ENCODE assay signal across 37 cellular contexts in the genomic region with DNA sequence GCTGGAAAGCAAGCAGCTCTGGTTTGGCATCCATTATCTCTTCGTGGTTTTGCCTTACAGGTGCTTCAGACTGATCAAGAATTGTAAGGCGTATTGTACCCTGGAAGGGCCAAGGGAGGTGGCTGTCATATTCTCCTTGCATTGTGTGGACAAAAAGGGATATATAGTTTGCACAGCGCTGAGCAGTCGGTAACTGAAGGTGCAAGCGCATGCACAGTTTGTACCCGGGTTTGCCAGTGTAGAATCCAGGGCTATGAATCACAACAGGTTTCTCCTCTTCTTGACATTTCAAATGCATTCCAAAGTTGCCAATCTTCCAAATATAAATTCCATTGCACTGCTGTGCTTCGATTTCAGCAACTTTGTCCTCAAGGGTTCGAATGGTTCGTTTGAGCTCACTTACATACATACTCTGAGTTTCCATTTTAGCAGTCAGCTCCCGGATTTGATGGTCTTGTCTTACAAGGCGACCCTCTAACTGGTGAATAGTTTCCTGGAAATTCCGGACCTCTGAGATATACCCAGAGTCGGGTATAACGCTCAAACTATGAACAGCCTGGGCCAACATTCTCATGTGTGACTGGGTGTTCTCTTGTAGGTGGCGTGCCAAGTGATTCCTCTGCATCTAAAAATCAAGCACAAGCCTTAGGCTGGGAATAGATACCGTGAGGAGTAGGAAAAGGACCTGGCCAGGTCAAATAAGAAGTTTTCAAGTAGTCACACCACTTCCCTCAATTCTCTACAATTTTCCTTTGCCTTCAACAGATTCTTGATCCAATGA.
"Had no signal": no experiment of that assay in that cellular context is flagged by ENCODE, and none has a peak within 500 bp of the region (broad histone marks: within the 10 kb centered on the region; RNA-seq: fewer than 3 reads in every experiment).

No MANE protein-coding gene starts in this region.

- H3K27me3 Mint-ChIP-seq: activated CD4-positive, alpha-beta memory T cell treated with anti-CD3 and anti-CD28 coated beads for 36 hours; activated CD4-positive, alpha-beta T cell treated with anti-CD3 and anti-CD28 coated beads for 36 hours; activated CD4-positive, alpha-beta T cell treated with anti-CD3 and anti-CD28 coated beads, Interleukin-2, amount 10 ng/mL, durations not matched to agents 24 days and 14 days; activated CD8-positive, alpha-beta memory T cell treated with anti-CD3 and anti-CD28 coated beads, Interleukin-2, amount 10 ng/mL, durations not matched to agents 7 days and 5 days; activated naive CD4-positive, alpha-beta T cell treated with anti-CD3 and anti-CD28 coated beads, Interleukin-2, amount 50 U/mL, for 24 hours; activated naive CD8-positive, alpha-beta T cell treated with anti-CD3 and anti-CD28 coated beads for 36 hours; activated naive CD8-positive, alpha-beta T cell treated with anti-CD3 and anti-CD28 coated beads, Interleukin-2, amount 50 U/mL, for 24 hours; brain; T-cell had no signal

- FAIRE-seq: endometrium, endothelial cell of umbilical vein, frontal cortex had no signal

- H3K9me3 ChIP-seq: adrenal gland, breast epithelium, colonic mucosa had no signal

- H3K4me3 Mint-ChIP-seq: activated CD4-positive, alpha-beta memory T cell treated with anti-CD3 and anti-CD28 coated beads for 36 hours; activated CD4-positive, alpha-beta T cell treated with anti-CD3 and anti-CD28 coated beads for 36 hours; activated CD4-positive, alpha-beta T cell treated with anti-CD3 and anti-CD28 coated beads, Interleukin-2, amount 10 ng/mL, durations not matched to agents 24 days and 14 days; activated CD8-positive, alpha-beta memory T cell treated with anti-CD3 and anti-CD28 coated beads, Interleukin-2, amount 10 ng/mL, durations not matched to agents 7 days and 5 days; activated CD8-positive, alpha-beta T cell treated with anti-CD3 and anti-CD28 coated beads, Interleukin-2, amount 10 ng/mL, durations not matched to agents 7 days and 5 days; activated naive CD4-positive, alpha-beta T cell treated with anti-CD3 and anti-CD28 coated beads for 36 hours; activated naive CD4-positive, alpha-beta T cell treated with anti-CD3 and anti-CD28 coated beads, Interleukin-2, amount 50 U/mL, for 24 hours; activated naive CD8-positive, alpha-beta T cell treated with anti-CD3 and anti-CD28 coated beads for 36 hours; activated naive CD8-positive, alpha-beta T cell treated with anti-CD3 and anti-CD28 coated beads, Interleukin-2, amount 50 U/mL, for 24 hours; activated T-cell treated with anti-CD3 and anti-CD28 coated beads, Interleukin-2, amount 50 U/mL, for 4 hours; activated T-helper 1 cell treated with anti-CD3 and anti-CD28 coated beads, Interleukin-12 subunit alpha, Interleukin-12 subunit beta, Interleukin-2, Interleukin-4 antibody, amounts not matched to agents 30 ng/mL and 10 ng/mL and 1 ng/mL, durations not matched to agents 14 hours and 24 hours and 36 hours; brain; T-cell; T-helper 1 cell treated with Interleukin-12 subunit alpha and Interleukin-12 subunit beta and Interleukin-4 antibody, amounts not matched to agents 30 μg/mL and 1 μg/mL, for 36 hours had no signal

- H3K36me3 ChIP-seq: breast epithelium, colonic mucosa had no signal

- H3K27me3 ChIP-seq: adrenal gland, breast epithelium, cardiac muscle cell, colonic mucosa had no signal

- ATAC-seq: activated CD4-positive, alpha-beta T cell treated with anti-CD3 and anti-CD28 coated beads for 36 hours; activated CD8-positive, alpha-beta memory T cell treated with anti-CD3 and anti-CD28 coated beads, Interleukin-2, amount 10 ng/mL, durations not matched to agents 7 days and 5 days; activated CD8-positive, alpha-beta T cell treated with anti-CD3 and anti-CD28 coated beads, Interleukin-2, amount 10 ng/mL, durations not matched to agents 7 days and 5 days; activated naive CD8-positive, alpha-beta T cell treated with anti-CD3 and anti-CD28 coated beads, Interleukin-2, amount 50 U/mL, for 24 hours; activated T-cell treated with anti-CD3 and anti-CD28 coated beads, Interleukin-2, amount 50 U/mL, for 4 hours; T-cell had no signal

- H3K4me1 ChIP-seq: breast epithelium, colonic mucosa had no signal

- H3K27ac ChIP-seq: adrenal gland, breast epithelium, cardiac muscle cell, colonic mucosa, epithelial cell of prostate had no signal

- H3K27ac Mint-ChIP-seq: activated CD4-positive, alpha-beta memory T cell treated with anti-CD3 and anti-CD28 coated beads for 36 hours; activated CD4-positive, alpha-beta T cell treated with anti-CD3 and anti-CD28 coated beads for 36 hours; activated CD4-positive, alpha-beta T cell treated with anti-CD3 and anti-CD28 coated beads, Interleukin-2, amount 10 ng/mL, durations not matched to agents 24 days and 14 days; activated CD8-positive, alpha-beta memory T cell treated with anti-CD3 and anti-CD28 coated beads, Interleukin-2, amount 10 ng/mL, durations not matched to agents 7 days and 5 days; activated CD8-positive, alpha-beta T cell treated with anti-CD3 and anti-CD28 coated beads, Interleukin-2, amount 10 ng/mL, durations not matched to agents 7 days and 5 days; activated naive CD4-positive, alpha-beta T cell treated with anti-CD3 and anti-CD28 coated beads for 36 hours; activated naive CD4-positive, alpha-beta T cell treated with anti-CD3 and anti-CD28 coated beads, Interleukin-2, amount 50 U/mL, for 24 hours; activated naive CD8-positive, alpha-beta T cell treated with anti-CD3 and anti-CD28 coated beads for 36 hours; activated naive CD8-positive, alpha-beta T cell treated with anti-CD3 and anti-CD28 coated beads, Interleukin-2, amount 50 U/mL, for 24 hours; activated T-helper 1 cell treated with anti-CD3 and anti-CD28 coated beads, Interleukin-12 subunit alpha, Interleukin-12 subunit beta, Interleukin-2, Interleukin-4 antibody, amounts not matched to agents 30 ng/mL and 10 ng/mL and 1 ng/mL, durations not matched to agents 14 hours and 24 hours and 36 hours; activated T-helper 2 cell treated with anti-CD3 and anti-CD28 coated beads, Interferon-gamma antibody, Interleukin-2, Interleukin-4, amounts not matched to agents 10 μg/mL and 5 μg/mL and 100 μg/mL, durations not matched to agents 14 hours and 24 hours and 36 hours; T-cell; T-helper 1 cell treated with Interleukin-12 subunit alpha and Interleukin-12 subunit beta and Interleukin-4 antibody, amounts not matched to agents 30 μg/mL and 1 μg/mL, for 36 hours had no signal

- H3K9me3 Mint-ChIP-seq: activated CD4-positive, alpha-beta memory T cell treated with anti-CD3 and anti-CD28 coated beads for 36 hours; activated CD4-positive, alpha-beta T cell treated with anti-CD3 and anti-CD28 coated beads, Interleukin-2, amount 10 ng/mL, durations not matched to agents 24 days and 14 days; activated naive CD4-positive, alpha-beta T cell treated with anti-CD3 and anti-CD28 coated beads for 36 hours; activated naive CD4-positive, alpha-beta T cell treated with anti-CD3 and anti-CD28 coated beads, Interleukin-2, amount 50 U/mL, for 24 hours; activated naive CD8-positive, alpha-beta T cell treated with anti-CD3 and anti-CD28 coated beads for 36 hours; activated naive CD8-positive, alpha-beta T cell treated with anti-CD3 and anti-CD28 coated beads, Interleukin-2, amount 50 U/mL, for 24 hours; activated T-cell treated with anti-CD3 and anti-CD28 coated beads, Interleukin-2, amount 50 U/mL, for 4 hours; activated T-helper 1 cell treated with anti-CD3 and anti-CD28 coated beads, Interleukin-12 subunit alpha, Interleukin-12 subunit beta, Interleukin-2, Interleukin-4 antibody, amounts not matched to agents 30 ng/mL and 10 ng/mL and 1 ng/mL, durations not matched to agents 14 hours and 24 hours and 36 hours; activated T-helper 2 cell treated with anti-CD3 and anti-CD28 coated beads, Interferon-gamma antibody, Interleukin-2, Interleukin-4, amounts not matched to agents 10 μg/mL and 5 μg/mL and 100 μg/mL, durations not matched to agents 14 hours and 24 hours and 36 hours; brain; T-cell; T-helper 1 cell treated with Interleukin-12 subunit alpha and Interleukin-12 subunit beta and Interleukin-4 antibody, amounts not matched to agents 30 μg/mL and 1 μg/mL, for 36 hours had no signal

- DNase-seq: activated CD4-positive, alpha-beta memory T cell treated with anti-CD3 and anti-CD28 coated beads for 36 hours; activated CD4-positive, alpha-beta T cell treated with anti-CD3 and anti-CD28 coated beads for 36 hours; activated CD4-positive, alpha-beta T cell treated with anti-CD3 and anti-CD28 coated beads, Interleukin-2, amount 10 ng/mL, durations not matched to agents 24 days and 14 days; activated CD4-positive, CD25-positive, alpha-beta regulatory T cell; activated CD4-positive, CD25-positive, alpha-beta regulatory T cell treated with anti-CD3 and anti-CD28 coated beads, Interleukin-2, amount 50 U/mL, for 72 hours; activated CD8-positive, alpha-beta memory T cell treated with anti-CD3 and anti-CD28 coated beads, Interleukin-2, amount 10 ng/mL, durations not matched to agents 7 days and 5 days; activated CD8-positive, alpha-beta memory T cell treated with anti-CD3 and anti-CD28 coated beads, Interleukin-2, amount 50 U/mL, for 4 hours; activated CD8-positive, alpha-beta T cell treated with anti-CD3 and anti-CD28 coated beads, Interleukin-2, amount 10 ng/mL, durations not matched to agents 7 days and 5 days; activated effector memory CD4-positive, alpha-beta T cell treated with anti-CD3 and anti-CD28 coated beads, Interleukin-2, amount 50 U/mL, for 16 hours; activated naive CD4-positive, alpha-beta T cell treated with anti-CD3 and anti-CD28 coated beads for 36 hours; activated naive CD8-positive, alpha-beta T cell treated with anti-CD3 and anti-CD28 coated beads for 36 hours; activated naive CD8-positive, alpha-beta T cell treated with anti-CD3 and anti-CD28 coated beads, Interleukin-2, amount 50 U/mL, for 24 hours; activated T-cell treated with anti-CD3 and anti-CD28 coated beads for 4 hours; activated T-cell treated with anti-CD3 and anti-CD28 coated beads, Interleukin-2, amount 50 U/mL, for 4 hours; adrenal gland; amygdala; aorta; central memory CD4-positive, alpha-beta T cell; cerebellar nuclear complex; colonic mucosa; effector CD8-positive, alpha-beta T cell; foreskin fibroblast; head of caudate nucleus; SW 1271; T-cell; T1000 had no signal

- H3K4me3 ChIP-seq: adrenal gland, breast epithelium, cardiac muscle cell, colonic mucosa had no signal
